1 cellular context compared by ENCODE assay signal in genomic region chr3:179544981-179545645, GRCh38.
TF ChIP-seq lines count a peak whose summit lies in the region.

No MANE protein-coding gene starts in this region.

TF ChIP-seq in HepG2, 621 proteins besides CTCF, POLR2A, EP300 and RAD21:
- TF ChIP-seq TRIM24 (CRISPR knock-in tag; IDR thresholded peaks at IDR 0.05) (no peak), U2AF1 (optimal IDR thresholded peaks at IDR 0.05; ENCODE audit: low read depth, low read length) (no peak), ZNF570 (CRISPR knock-in tag; IDR thresholded peaks at IDR 0.05; ENCODE audit: borderline replicate concordance) (no peak), MED13 (CRISPR knock-in tag; IDR thresholded peaks at IDR 0.05) (no peak), HOXA7 (CRISPR knock-in tag; IDR thresholded peaks at IDR 0.05) (no peak), NKX3-1 (CRISPR knock-in tag; IDR thresholded peaks at IDR 0.05) (no peak), BHLHE40 (IDR thresholded peaks at IDR 0.05; ENCODE audit: low read length) (no peak), NCOR1 (IDR thresholded peaks at IDR 0.05; ENCODE audit: borderline replicate concordance, low read length) (no peak)
